Comparison of ENCODE assay signal across 17 cellular contexts in the genomic region with DNA sequence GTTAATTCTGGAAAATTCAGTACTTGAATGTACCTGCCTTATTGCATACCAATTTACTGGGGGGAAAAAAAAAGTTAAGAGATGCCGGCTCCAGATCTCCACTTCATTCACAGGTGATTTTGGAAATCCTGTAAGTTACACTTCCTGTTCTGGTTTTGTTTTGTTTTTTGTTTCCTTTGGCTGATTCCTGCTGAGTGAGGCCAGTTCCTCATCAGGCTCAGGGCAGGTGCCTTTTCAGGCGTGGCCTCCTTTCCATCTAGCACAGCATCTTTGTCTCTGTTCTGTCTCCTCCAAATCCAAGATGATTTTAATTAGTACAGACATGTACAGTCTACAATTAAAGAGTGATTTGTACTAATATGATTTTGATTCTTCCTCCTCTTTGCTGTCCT. TPM values are rescaled to one million over a fixed set of nuclear protein-coding genes. Genes with fewer than 3 reads are reported as not detected.
DNase-seq lines count a peak whose midpoint lies in the region; ATAC-seq and TF ChIP-seq lines count a peak whose summit lies in the region.
"Had no signal": no experiment of that assay in that cellular context is flagged by ENCODE, and none has a peak within 500 bp of the region (broad histone marks: within the 10 kb centered on the region; RNA-seq: fewer than 3 reads in every experiment).

No MANE protein-coding gene starts in this region.

- no peak overlapping the region for H3K27ac ChIP-seq in BLaER1 treated with 17β-estradiol and CSF1 and Interleukin-3, amounts not matched to agents 10 nM and 100 nM
- no peak overlapping the region for H3K27ac ChIP-seq in CD8-positive, alpha-beta T cell (ENCODE audit: low read depth, low read length)
- peak overlapping the region; percentile 22; the same call in 1 of the 2 replicates for H3K27ac ChIP-seq in RWPE1
- no peak overlapping the region for H3K27ac ChIP-seq in suprapubic skin
- H3K27ac ChIP-seq: GM23248, HL-60, PC-9 had no signal

- H4K20me1 ChIP-seq in BLaER1 treated with 17β-estradiol and CSF1 and Interleukin-3, amounts not matched to agents 10 nM and 100 nM: peaks cover 0 to 11% (median 0%) of the 10 kb centered on the region in 11 experiments; a peak in 2 of 22 replicates

- no peaks in the 10 kb centered on the region for H3K27me3 Mint-ChIP-seq in CD8-positive, alpha-beta T cell (ENCODE audit: low read depth)
- H3K27me3 Mint-ChIP-seq in endothelial cell (ENCODE audit: unreplicated experiment): peaks cover 17% of the 10 kb centered on the region

- no peaks in the 10 kb centered on the region for H3K27me3 ChIP-seq in BLaER1 treated with 17β-estradiol and CSF1 and Interleukin-3, amounts not matched to agents 10 nM and 100 nM
- H3K27me3 ChIP-seq in CD8-positive, alpha-beta T cell (ENCODE audit: insufficient read depth, low read length): no peaks in the 10 kb centered on the region
- H3K27me3 ChIP-seq in suprapubic skin: no peaks in the 10 kb centered on the region

- CTCF ChIA-PET in CD8-positive, alpha-beta T cell (lab: Charles Lee): interaction anchor here (0.8 to 15.7 kb wide), 14 partner anchors 13 to 422 kb away, joined by 3 to 282 read pairs (median 12); a partner anchor contains a TSS
- CTCF ChIA-PET in RWPE1 (lab: Yijun Ruan, JAX): interaction anchor here (0.8 to 4.6 kb wide), 5 partner anchors 9 to 408 kb away, joined by 5 to 60 read pairs (median 18); a partner anchor contains a TSS

- no peak for TF ChIP-seq CTCF in CD8-positive, alpha-beta T cell (IDR thresholded peaks at IDR 0.05)
- TF ChIP-seq CTCF in RWPE1 (conservative IDR thresholded peaks at IDR 0.05; ENCODE audit: low read depth) (no peak), endothelial cell (IDR thresholded peaks at IDR 0.05; ENCODE audit: unreplicated experiment) (no peak), suprapubic skin (IDR thresholded peaks at IDR 0.05) (no peak)

- peaks cover 13 to 35% (median 31%) of the 10 kb centered on the region in 10 experiments for H3K4me1 ChIP-seq in BLaER1 treated with 17β-estradiol and CSF1 and Interleukin-3, amounts not matched to agents 10 nM and 100 nM
- peaks cover 27% of the 10 kb centered on the region for H3K4me1 ChIP-seq in CD8-positive, alpha-beta T cell (ENCODE audit: insufficient read depth, low read length)
- peaks cover 25% of the 10 kb centered on the region for H3K4me1 ChIP-seq in suprapubic skin

- peaks cover 37% of the 10 kb centered on the region for H3K4me1 Mint-ChIP-seq in CD8-positive, alpha-beta T cell (ENCODE audit: low read depth)
- H3K4me1 Mint-ChIP-seq in endothelial cell (ENCODE audit: unreplicated experiment): peaks cover 74% of the 10 kb centered on the region

- H3K4me2 ChIP-seq in BLaER1 treated with 17β-estradiol and CSF1 and Interleukin-3, amounts not matched to agents 10 nM and 100 nM: peak overlapping the region; percentile 7 to 57 (median 25); a peak in 9 of 22 replicates
- H3K4me2 ChIP-seq: PC-9 had no signal

- no peaks in the 10 kb centered on the region for H3K36me3 ChIP-seq in BLaER1 treated with 17β-estradiol and CSF1 and Interleukin-3, amounts not matched to agents 10 nM and 100 nM
- no peaks in the 10 kb centered on the region for H3K36me3 ChIP-seq in CD8-positive, alpha-beta T cell (ENCODE audit: insufficient read depth, low read length)
- peaks cover 3% of the 10 kb centered on the region for H3K36me3 ChIP-seq in suprapubic skin

- no peaks in the 10 kb centered on the region for H3K9me3 Mint-ChIP-seq in CD8-positive, alpha-beta T cell
- no peaks in the 10 kb centered on the region for H3K9me3 Mint-ChIP-seq in endothelial cell (ENCODE audit: unreplicated experiment)

- H3K9ac ChIP-seq in BLaER1 treated with 17β-estradiol and CSF1 and Interleukin-3, amounts not matched to agents 10 nM and 100 nM: no peak overlapping the region
- H3K9ac ChIP-seq: GM23248 had no signal

- POLR2A ChIA-PET in CD8-positive, alpha-beta T cell (lab: Charles Lee): interaction anchor here (1.4 to 2.2 kb wide), 4 partner anchors 8 to 268 kb away, joined by 4 to 11 read pairs (median 6); no protein-coding TSS in a partner anchor
- POLR2A ChIA-PET in RWPE1 (lab: Yijun Ruan, JAX; ENCODE audit: low non-redundant PET): no interaction called here

- no peaks in the 10 kb centered on the region for H3K9me3 ChIP-seq in BLaER1 treated with 17β-estradiol and CSF1 and Interleukin-3, amounts not matched to agents 10 nM and 100 nM (replicated peaks in 1 of 11)
- no peaks in the 10 kb centered on the region for H3K9me3 ChIP-seq in CD8-positive, alpha-beta T cell (ENCODE audit: low read length)
- no peaks in the 10 kb centered on the region for H3K9me3 ChIP-seq in suprapubic skin
- H3K9me3 ChIP-seq: Caco-2 had no signal

- TF ChIP-seq EP300 in suprapubic skin (IDR thresholded peaks at IDR 0.05): no peak

- ATAC-seq in CD8-positive, alpha-beta T cell: no peak
- ATAC-seq: SK-N-SH treated with all-trans-retinoic acid at 6 μM for 48 hours had no signal

- H3K27ac Mint-ChIP-seq in CD8-positive, alpha-beta T cell: peak overlapping the region; percentile 18
- peak overlapping the region; percentile 89 for H3K27ac Mint-ChIP-seq in endothelial cell (ENCODE audit: unreplicated experiment)

- H3K36me3 Mint-ChIP-seq in CD8-positive, alpha-beta T cell: no peaks in the 10 kb centered on the region
- H3K36me3 Mint-ChIP-seq in endothelial cell (ENCODE audit: low read depth, unreplicated experiment): peaks cover 11% of the 10 kb centered on the region

- no peak overlapping the region for H3K4me3 Mint-ChIP-seq in CD8-positive, alpha-beta T cell
- H3K4me3 Mint-ChIP-seq in endothelial cell (ENCODE audit: unreplicated experiment): peak overlapping the region; percentile 43

- WGBS in suprapubic skin: 84% methylated on average over 2 of the region's 2 CpGs

- DNase-seq in CD8-positive, alpha-beta T cell: no peak
- DNase-seq in RWPE1 (ENCODE audit: low spot score): no peak
- no peak for DNase-seq in endothelial cell (ENCODE audit: low spot score)
- no peak for DNase-seq in NCI-H128 (lab: John Stamatoyannopoulos, UW; ENCODE audit: unreplicated experiment)
- DNase-seq in NCI-H187 (lab: John Stamatoyannopoulos, UW): no peak
- no peak for DNase-seq in suprapubic skin (ENCODE audit: low spot score in 2 of 2)
- DNase-seq: Caco-2, GM23248, NCI-H146, NCI-H2107, NCI-H226, NCI-H526, PC-9, SHP77 had no signal

- no peak for TF ChIP-seq POLR2A in suprapubic skin (IDR thresholded peaks at IDR 0.05)

- no peak overlapping the region for H3K4me3 ChIP-seq in BLaER1 treated with 17β-estradiol and CSF1 and Interleukin-3, amounts not matched to agents 10 nM and 100 nM
- H3K4me3 ChIP-seq in CD8-positive, alpha-beta T cell (ENCODE audit: low read depth, low read length): no peak overlapping the region
- H3K4me3 ChIP-seq in suprapubic skin: no peak overlapping the region
- H3K4me3 ChIP-seq: GM23248, PC-9 had no signal

- intact Hi-C loops in CD8-positive, alpha-beta T cell (cut with DNase I, micrococcal nuclease): loop anchor here (5.0 to 10.0 kb wide), 4 partner anchors 128 to 405 kb away; a partner anchor contains a TSS

RNA-seq across cellular contexts. Expression of a gene that starts 19.2 kb away (rescaled TPM):
- total RNA-seq in CD8-positive, alpha-beta T cell: 10 to 100 TPM; 13.7 to 14.9 TPM
- total RNA-seq in endothelial cell (ENCODE audit: unreplicated experiment) (57.3 TPM), suprapubic skin (10 to 100 TPM; 36.9 to 87.9 (median 56.4) TPM)

RNA-seq across cellular contexts. Expression of a gene that starts 49.9 kb away (rescaled TPM):
- 1 to 10 TPM; 4.3 to 5.5 TPM for total RNA-seq in CD8-positive, alpha-beta T cell
- total RNA-seq in endothelial cell (ENCODE audit: unreplicated experiment) (44.8 TPM), suprapubic skin (1 to 10 TPM in 3 of 4 donors, under 1 TPM in 1; 0.79 to 6.3 (median 4.0) TPM)
